20 cellular contexts compared by ENCODE assay signal in genomic region chr22:36015155-36015805, GRCh38. TPM values are rescaled to one million over a fixed set of nuclear protein-coding genes. Genes with fewer than 3 reads are reported as not detected.
A peak's percentile ranks its signal among the peaks of the same experiment; 100 is the strongest.
DNase-seq lines count a peak whose midpoint lies in the region; ATAC-seq and TF ChIP-seq lines count a peak whose summit lies in the region.
"Had no signal": no experiment of that assay in that cellular context is flagged by ENCODE, and none has a peak within 500 bp of the region (broad histone marks: within the 10 kb centered on the region; RNA-seq: fewer than 3 reads in every experiment).

No MANE protein-coding gene starts in this region.

- no peaks in the 10 kb centered on the region for H4K20me1 ChIP-seq in OCI-LY1 (ENCODE audit: insufficient read depth, low read length)

- 62 to 69% methylated on average over 4 of the region's 4 CpGs for WGBS in upper lobe of left lung, 2 donors

- TF ChIP-seq CTCF in OCI-LY1 (IDR thresholded peaks at IDR 0.05; ENCODE audit: low read length): no peak
- TF ChIP-seq CTCF in nephron (IDR thresholded peaks at IDR 0.05; ENCODE audit: unreplicated experiment in 3 of 3): no peak
- TF ChIP-seq CTCF in upper lobe of left lung (IDR thresholded peaks at IDR 0.05): no peak

- no peak for TF ChIP-seq EP300 in upper lobe of left lung (IDR thresholded peaks at IDR 0.05)

- H3K4me2 ChIP-seq in OCI-LY1 (ENCODE audit: low read length): peak overlapping the region; percentile 60

- peak in 1 of 2 donors; percentile 40 for ATAC-seq in upper lobe of left lung (ENCODE audit: low FRiP score in 2 of 2)
- ATAC-seq: activated T-cell treated with anti-CD3 and anti-CD28 coated beads, Interleukin-2, amount 50 U/mL, for 4 hours; CD8-positive, alpha-beta T cell; T-cell had no signal

- no peaks in the 10 kb centered on the region for H3K9me3 ChIP-seq in OCI-LY1 (ENCODE audit: low read length)
- no peaks in the 10 kb centered on the region for H3K9me3 ChIP-seq in endocrine pancreas (ENCODE audit: control insufficient read depth, low read length)
- H3K9me3 ChIP-seq in upper lobe of left lung: no peaks in the 10 kb centered on the region
- H3K9me3 ChIP-seq: neutrophil had no signal

- peak overlapping the region; percentile 94 for H3K27ac ChIP-seq in OCI-LY1 (ENCODE audit: low read depth, low read length, poor library complexity, severe bottlenecking)
- peak overlapping the region in 3 of 4 donors; percentile 5 to 30 (median 23) for H3K27ac ChIP-seq in upper lobe of left lung
- H3K27ac ChIP-seq: neutrophil had no signal

- H3K36me3 ChIP-seq in OCI-LY1 (ENCODE audit: insufficient read depth, low read length) (no peaks in the 10 kb centered on the region), endocrine pancreas (ENCODE audit: control insufficient read depth, insufficient read depth, low read length) (no peaks in the 10 kb centered on the region), upper lobe of left lung (no peaks in the 10 kb centered on the region)
- H3K36me3 ChIP-seq: neutrophil had no signal

- no peaks in the 10 kb centered on the region for H3K27me3 Mint-ChIP-seq in nephron (ENCODE audit: low read depth)

- no peak overlapping the region for H3K4me3 Mint-ChIP-seq in nephron
- H3K4me3 Mint-ChIP-seq: activated T-cell treated with anti-CD3 and anti-CD28 coated beads, Interleukin-2, amount 50 U/mL, for 4 hours; CD8-positive, alpha-beta T cell; immature natural killer cell; T-cell had no signal

- H3F3A ChIP-seq in OCI-LY1 (ENCODE audit: insufficient read depth, low read length): no peaks in the 10 kb centered on the region

- peaks cover 72% of the 10 kb centered on the region for H3K4me1 Mint-ChIP-seq in nephron
- H3K4me1 Mint-ChIP-seq: immature natural killer cell had no signal

- DNase-seq in upper lobe of left lung (no peak), DMS79 (lab: John Stamatoyannopoulos, UW) (no peak), superior temporal gyrus (ENCODE audit: extremely low spot score) (no peak), NCI-H1105 treated with DMSO at 0.1 percent for 48 hours (lab: John Stamatoyannopoulos, UW) (no peak)
- DNase-seq: activated naive CD4-positive, alpha-beta T cell; activated T-cell treated with anti-CD3 and anti-CD28 coated beads, Interleukin-2, amount 50 U/mL, for 4 hours; CD8-positive, alpha-beta T cell; DMS153; GF-D8; immature natural killer cell; left ventricle myocardium superior; NCI-H1694; NCI-H69; OCI-M1; SHP77; T-cell had no signal

- no peak overlapping the region for H2AFZ ChIP-seq in OCI-LY1 (ENCODE audit: low read length)

- H3K79me2 ChIP-seq in OCI-LY1 (ENCODE audit: insufficient read depth, low read length): peaks cover 27% of the 10 kb centered on the region; the same call in 1 of the 2 replicates

- peaks cover 81% of the 10 kb centered on the region for H3K4me1 ChIP-seq in OCI-LY1 (ENCODE audit: insufficient read depth, low read length, severe bottlenecking)
- peaks cover 36% of the 10 kb centered on the region for H3K4me1 ChIP-seq in endocrine pancreas (ENCODE audit: control insufficient read depth, insufficient read depth, low read length)
- peaks cover 28 to 51% (median 38%) of the 10 kb centered on the region in 4 donors for H3K4me1 ChIP-seq in upper lobe of left lung

- no peaks in the 10 kb centered on the region for H3K9me2 ChIP-seq in OCI-LY1 (ENCODE audit: low read depth, low read length)

- peak overlapping the region; percentile 33 to 76 (median 44) for H3K27ac Mint-ChIP-seq in nephron
- H3K27ac Mint-ChIP-seq: CD8-positive, alpha-beta T cell; immature natural killer cell; T-cell had no signal

- H3K27me3 ChIP-seq in OCI-LY1 (ENCODE audit: insufficient read depth, low read length) (no peaks in the 10 kb centered on the region), endocrine pancreas (ENCODE audit: control insufficient read depth, insufficient read depth, low read length) (no peaks in the 10 kb centered on the region), upper lobe of left lung (no peaks in the 10 kb centered on the region)
- H3K27me3 ChIP-seq: neutrophil had no signal

- H3K4me3 ChIP-seq in OCI-LY1 (ENCODE audit: low read depth, low read length, poor library complexity, severe bottlenecking) (peak overlapping the region; percentile 33), endocrine pancreas (ENCODE audit: control insufficient read depth, insufficient read depth, low read length) (peak overlapping the region; percentile 32), upper lobe of left lung (no peak overlapping the region)

- H3K9me3 Mint-ChIP-seq in nephron: no peaks in the 10 kb centered on the region
- H3K9me3 Mint-ChIP-seq: activated T-cell treated with anti-CD3 and anti-CD28 coated beads, Interleukin-2, amount 50 U/mL, for 4 hours; CD8-positive, alpha-beta T cell; immature natural killer cell; T-cell had no signal

- peaks cover 12% of the 10 kb centered on the region for H3K36me3 Mint-ChIP-seq in nephron (ENCODE audit: low read depth)
- H3K36me3 Mint-ChIP-seq: CD8-positive, alpha-beta T cell; immature natural killer cell; T-cell had no signal

- H3K9ac ChIP-seq in OCI-LY1 (ENCODE audit: low read length): peak overlapping the region; percentile 14; the same call in 1 of the 2 replicates
- no peak overlapping the region for H3K9ac ChIP-seq in endocrine pancreas (ENCODE audit: control insufficient read depth, insufficient read depth, low read length)

- TF ChIP-seq POLR2A in upper lobe of left lung (IDR thresholded peaks at IDR 0.05): no peak

RNA-seq across cellular contexts. Expression of gene RBFOX2, which starts 13.3 kb away (rescaled TPM):
- total RNA-seq in upper lobe of left lung: 10 to 100 TPM; 47.8 to 86.4 (median 54.5) TPM

Comparison
In these comparisons a context has a peak if more than half of its experiments do, and no peak if none do; other contexts are left out.
1. H3K4me3 ChIP-seq: peak in OCI-LY1 (single experiment) and endocrine pancreas (single experiment); none in upper lobe of left lung (0 of 4).